ENCODE assay signal across 9 cellular contexts in genomic region chr4:42627887-42628646, GRCh38. TPM values are rescaled to one million over a fixed set of nuclear protein-coding genes. Genes with fewer than 3 reads are reported as not detected.
A peak's percentile ranks its signal among the peaks of the same experiment; 100 is the strongest.
DNase-seq lines count a peak whose midpoint lies in the region; ATAC-seq and TF ChIP-seq lines count a peak whose summit lies in the region.
"Had no signal": no experiment of that assay in that cellular context is flagged by ENCODE, and none has a peak within 500 bp of the region (broad histone marks: within the 10 kb centered on the region; RNA-seq: fewer than 3 reads in every experiment).

No MANE protein-coding gene starts in this region.

- H3K4me3 ChIP-seq in smooth muscle cell = no peak overlapping the region
- H3K4me3 ChIP-seq: A549 had no signal

- intact Hi-C loops in activated CD4-positive, alpha-beta T cell treated with anti-CD3 and anti-CD28 coated beads for 36 hours (cut with DNase I, micrococcal nuclease) = loop anchor here in 1 of 2 experiments (1.0 to 5.0 kb wide), 2 partner anchors 29 to 44 kb away; partner anchors contain the start of gene ATP8A1

- no peak overlapping the region for H3K27ac ChIP-seq in smooth muscle cell (ENCODE audit: low read depth)
- H3K27ac ChIP-seq: A549 had no signal

- H3K79me2 ChIP-seq in smooth muscle cell (ENCODE audit: low read depth) = no peaks in the 10 kb centered on the region

- 80% methylated on average over 9 of the region's 9 CpGs for WGBS in smooth muscle cell (ENCODE audit: low lambda C conversion rate)

- H3K4me1 ChIP-seq in smooth muscle cell (ENCODE audit: low read depth) = no peaks in the 10 kb centered on the region
- H3K4me1 ChIP-seq: A549 had no signal

- H3F3A ChIP-seq in smooth muscle cell (ENCODE audit: low read depth) = no peaks in the 10 kb centered on the region

- H3K9ac ChIP-seq in smooth muscle cell (ENCODE audit: low read depth) = no peak overlapping the region

- H3K27me3 ChIP-seq in smooth muscle cell (ENCODE audit: low read depth) = no peaks in the 10 kb centered on the region

- H3K4me1 Mint-ChIP-seq in activated CD4-positive, alpha-beta T cell treated with anti-CD3 and anti-CD28 coated beads for 36 hours = peaks cover 57% of the 10 kb centered on the region
- H3K4me1 Mint-ChIP-seq in T-helper 1 cell treated with Interleukin-12 subunit alpha and Interleukin-12 subunit beta and Interleukin-4 antibody, amounts not matched to agents 30 μg/mL and 1 μg/mL, for 36 hours (ENCODE audit: low read depth) = peaks cover 30% of the 10 kb centered on the region

- CTCF ChIA-PET in activated CD4-positive, alpha-beta T cell treated with anti-CD3 and anti-CD28 coated beads for 36 hours (lab: Charles Lee) = interaction anchor here (0.6 to 1.0 kb wide), 2 partner anchors 25 to 36 kb away, joined by 3 read pairs; no protein-coding TSS in a partner anchor

- H3K27ac Mint-ChIP-seq in activated CD4-positive, alpha-beta T cell treated with anti-CD3 and anti-CD28 coated beads for 36 hours = peak overlapping the region; percentile 84
- H3K27ac Mint-ChIP-seq in T-helper 1 cell treated with Interleukin-12 subunit alpha and Interleukin-12 subunit beta and Interleukin-4 antibody, amounts not matched to agents 30 μg/mL and 1 μg/mL, for 36 hours = peak overlapping the region; percentile 41

- no peaks in the 10 kb centered on the region for H3K36me3 ChIP-seq in smooth muscle cell (ENCODE audit: low read depth)

- ATAC-seq in activated CD4-positive, alpha-beta T cell treated with anti-CD3 and anti-CD28 coated beads for 36 hours = peak; percentile 93
- ATAC-seq in HG03095 (IDR thresholded peaks at IDR 0.05; ENCODE audit: unreplicated experiment) = peak; percentile 88
- ATAC-seq: A549 had no signal

- no peaks in the 10 kb centered on the region for H4K20me1 ChIP-seq in smooth muscle cell (ENCODE audit: low read depth)

- no peak overlapping the region for H2AFZ ChIP-seq in smooth muscle cell (ENCODE audit: low read depth)

- POLR2A ChIA-PET in activated CD4-positive, alpha-beta T cell treated with anti-CD3 and anti-CD28 coated beads for 36 hours (lab: Charles Lee) = interaction anchor here (0.7 kb wide), 1 partner anchor 42 kb away, joined by 3 read pairs; no protein-coding TSS in a partner anchor

- H3K4me3 Mint-ChIP-seq in activated CD4-positive, alpha-beta T cell treated with anti-CD3 and anti-CD28 coated beads for 36 hours = peak overlapping the region; percentile 22
- peak overlapping the region; percentile 21 for H3K4me3 Mint-ChIP-seq in T-helper 1 cell treated with Interleukin-12 subunit alpha and Interleukin-12 subunit beta and Interleukin-4 antibody, amounts not matched to agents 30 μg/mL and 1 μg/mL, for 36 hours

- TF ChIP-seq POLR2A in erythroblast (IDR thresholded peaks at IDR 0.05; ENCODE audit: low read length) = no peak

- no peaks in the 10 kb centered on the region for H3K9me3 Mint-ChIP-seq in activated CD4-positive, alpha-beta T cell treated with anti-CD3 and anti-CD28 coated beads for 36 hours (ENCODE audit: low read depth)
- peaks cover 6% of the 10 kb centered on the region for H3K9me3 Mint-ChIP-seq in T-helper 1 cell treated with Interleukin-12 subunit alpha and Interleukin-12 subunit beta and Interleukin-4 antibody, amounts not matched to agents 30 μg/mL and 1 μg/mL, for 36 hours

- peak; percentile 62 for DNase-seq in activated CD4-positive, alpha-beta T cell treated with anti-CD3 and anti-CD28 coated beads for 36 hours
- DNase-seq in activated CD4-positive, alpha-beta T cell treated with anti-CD3 and anti-CD28 coated beads for 1 hour = no peak
- DNase-seq in erythroblast (lab: John Stamatoyannopoulos, UW) (peak; percentile 4 to 32), NOMO-1 treated with dmso at 0.1 percent for 144 hours (lab: John Stamatoyannopoulos, UW; ENCODE audit: unreplicated experiment) (no peak), smooth muscle cell (lab: John Stamatoyannopoulos, UW; ENCODE audit: unreplicated experiment) (no peak)
- DNase-seq in stimulated activated CD4-positive, alpha-beta T cell treated with anti-CD3 and anti-CD28 coated beads, Interleukin-4, amount 100 ng/mL, for 24 hours = peak; percentile 15

- no peak for TF ChIP-seq CTCF in smooth muscle cell (IDR thresholded peaks at IDR 0.05; ENCODE audit: borderline replicate concordance, insufficient read depth, poor library complexity, severe bottlenecking)

- H3K36me3 Mint-ChIP-seq in activated CD4-positive, alpha-beta T cell treated with anti-CD3 and anti-CD28 coated beads for 36 hours (ENCODE audit: low read depth) = peaks cover 12% of the 10 kb centered on the region
- peaks cover 17% of the 10 kb centered on the region for H3K36me3 Mint-ChIP-seq in T-helper 1 cell treated with Interleukin-12 subunit alpha and Interleukin-12 subunit beta and Interleukin-4 antibody, amounts not matched to agents 30 μg/mL and 1 μg/mL, for 36 hours (ENCODE audit: low read depth)

- no peak overlapping the region for H3K4me2 ChIP-seq in smooth muscle cell
- H3K4me2 ChIP-seq: A549 had no signal

- H3K27me3 Mint-ChIP-seq in activated CD4-positive, alpha-beta T cell treated with anti-CD3 and anti-CD28 coated beads for 36 hours = no peaks in the 10 kb centered on the region
- H3K27me3 Mint-ChIP-seq in T-helper 1 cell treated with Interleukin-12 subunit alpha and Interleukin-12 subunit beta and Interleukin-4 antibody, amounts not matched to agents 30 μg/mL and 1 μg/mL, for 36 hours (ENCODE audit: low read depth) = no peaks in the 10 kb centered on the region

- H3K9me3 ChIP-seq in smooth muscle cell (replicated peaks; ENCODE audit: low read depth) = no peaks in the 10 kb centered on the region
- H3K9me3 ChIP-seq: A549 had no signal

RNA-seq across cellular contexts. Expression of gene ATP8A1, which starts 28.8 kb away (rescaled TPM):
- 10 to 100 TPM; 15.1 to 21.1 TPM for total RNA-seq in activated CD4-positive, alpha-beta T cell treated with anti-CD3 and anti-CD28 coated beads for 36 hours
- total RNA-seq in smooth muscle cell = 1.4 and 1.8 TPM in 2 replicates
- 0.90 TPM in 1 of 2 replicates, not detected in the other for polyA plus RNA-seq in smooth muscle cell

Comparison
In these comparisons a context has a peak if more than half of its experiments do, and no peak if none do; other contexts are left out.
1. DNase-seq: peak in activated CD4-positive, alpha-beta T cell treated with anti-CD3 and anti-CD28 coated beads for 36 hours (single experiment), erythroblast (2 of 2) and stimulated activated CD4-positive, alpha-beta T cell treated with anti-CD3 and anti-CD28 coated beads, Interleukin-4, amount 100 ng/mL, for 24 hours (single experiment); none in activated CD4-positive, alpha-beta T cell treated with anti-CD3 and anti-CD28 coated beads for 1 hour (single experiment), NOMO-1 treated with dmso at 0.1 percent for 144 hours (single experiment) and smooth muscle cell (single experiment).